16 cellular contexts compared by ENCODE assay signal in the genomic region with DNA sequence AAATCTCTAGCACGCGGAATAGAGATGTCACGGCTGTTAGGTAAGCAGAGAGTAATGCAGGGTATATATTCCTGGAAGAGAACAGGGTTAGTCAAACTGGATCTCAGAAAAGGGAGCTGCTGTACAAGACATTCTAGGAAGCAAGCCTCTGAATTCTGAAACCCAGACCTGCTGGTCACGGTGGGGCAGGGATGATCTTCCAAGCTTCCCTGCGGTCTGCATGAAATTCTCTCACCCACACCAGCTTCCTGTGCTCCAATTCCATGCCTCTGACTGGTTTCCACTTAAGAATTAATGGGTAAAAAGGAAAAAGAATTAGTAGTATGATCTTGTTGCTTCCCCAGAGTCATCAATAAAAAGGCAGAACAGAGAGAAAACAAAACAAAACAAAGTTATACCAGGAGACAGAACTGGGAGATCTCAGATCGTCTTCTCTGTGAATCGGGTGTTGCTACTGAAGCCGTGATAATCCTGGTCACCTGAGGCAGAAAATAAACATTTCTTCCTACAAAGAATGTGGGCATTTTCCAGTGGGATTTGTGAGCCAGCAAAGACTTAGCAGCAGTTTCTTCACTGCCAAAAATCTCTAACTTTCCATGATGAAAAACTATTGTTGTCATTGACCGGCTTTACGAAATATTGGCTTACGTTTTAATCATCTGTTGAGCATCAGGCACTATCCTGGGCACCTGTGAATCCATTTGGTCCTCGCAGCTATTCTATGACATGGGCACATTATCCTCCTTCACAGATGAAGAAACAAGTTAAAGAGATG. TPM values are rescaled to one million over a fixed set of nuclear protein-coding genes. Genes with fewer than 3 reads are reported as not detected.
DNase-seq lines count a peak whose midpoint lies in the region; FAIRE-seq and TF ChIP-seq lines count a peak whose summit lies in the region.
"Had no signal": no experiment of that assay in that cellular context is flagged by ENCODE, and none has a peak within 500 bp of the region (broad histone marks: within the 10 kb centered on the region; RNA-seq: fewer than 3 reads in every experiment).

No MANE protein-coding gene starts in this region.

- no peaks in the 10 kb centered on the region for H3K27me3 ChIP-seq in kidney epithelial cell (ENCODE audit: control insufficient read depth, insufficient read depth, low read length)
- H3K27me3 ChIP-seq: cardiac muscle cell had no signal

- TF ChIP-seq CTCF in kidney epithelial cell (IDR thresholded peaks at IDR 0.05; ENCODE audit: insufficient read depth, low read length, poor library complexity, severe bottlenecking) = no peak

- H3K4me3 ChIP-seq in kidney epithelial cell (ENCODE audit: low read depth, low read length) = no peak overlapping the region
- H3K4me3 ChIP-seq: cardiac muscle cell, stomach had no signal

- H3K27ac ChIP-seq in caudate nucleus (ENCODE audit: low read depth, low read length) = no peak overlapping the region
- H3K27ac ChIP-seq: 22Rv1, cardiac muscle cell, stomach had no signal

- no peaks in the 10 kb centered on the region for H3K36me3 ChIP-seq in kidney epithelial cell (ENCODE audit: control insufficient read depth, insufficient read depth, low read length)
- H3K36me3 ChIP-seq: cardiac muscle cell, stomach had no signal

- peak; percentile 15 for DNase-seq in DMS53 (lab: John Stamatoyannopoulos, UW)
- DNase-seq in DMS53 treated with DMSO at 0.1 percent for 48 hours (lab: John Stamatoyannopoulos, UW; ENCODE audit: unreplicated experiment) = no peak
- peak; percentile 65 for DNase-seq in astrocyte of the hippocampus (ENCODE audit: low read depth, low spot score)
- DNase-seq in kidney epithelial cell (ENCODE audit: low read depth) = peak; percentile 28
- peak; percentile 61 for DNase-seq in urothelium cell line (ENCODE audit: low spot score)
- no peak for DNase-seq in caudate nucleus (lab: John Stamatoyannopoulos, UW)
- no peak for DNase-seq in NCI-H526 (lab: John Stamatoyannopoulos, UW)
- DNase-seq in NCI-H2196 treated with DMSO at 0.1 percent for 48 hours (lab: John Stamatoyannopoulos, UW; ENCODE audit: unreplicated experiment) = no peak
- DNase-seq: activated gamma-delta T cell, HCEC 1CT, KG1, left ventricle myocardium superior, NCI-H774, stomach had no signal

- no peak for FAIRE-seq in urothelium cell line (lab: Jason Lieb, UNC)

RNA-seq across cellular contexts. Expression of gene CYP27C1, which starts 5.3 kb away (rescaled TPM):
- 1.1 and 2.3 TPM in 2 replicates for total RNA-seq in kidney epithelial cell

Comparison
In these comparisons a context has a peak if more than half of its experiments do, and no peak if none do; other contexts are left out.
1. DNase-seq: peak in DMS53 (single experiment), astrocyte of the hippocampus (single experiment), kidney epithelial cell (single experiment) and urothelium cell line (single experiment); none in DMS53 treated with DMSO at 0.1 percent for 48 hours (single experiment), caudate nucleus (0 of 61), NCI-H526 (0 of 2) and NCI-H2196 treated with DMSO at 0.1 percent for 48 hours (single experiment).